In genomic region chr14:101119830-101120571, GRCh38 we compare ENCODE assay signal across 10 cellular contexts.
A peak's percentile ranks its signal among the peaks of the same experiment; 100 is the strongest.
DNase-seq lines count a peak whose midpoint lies in the region; ATAC-seq and TF ChIP-seq lines count a peak whose summit lies in the region.
"Had no signal": no experiment of that assay in that cellular context is flagged by ENCODE, and none has a peak within 500 bp of the region (broad histone marks: within the 10 kb centered on the region; RNA-seq: fewer than 3 reads in every experiment).

No MANE protein-coding gene starts in this region.

- peak; percentile 25 for DNase-seq in NCI-H1092 treated with DMSO at 0.1 percent for 48 hours (lab: John Stamatoyannopoulos, UW)
- peak; percentile 70 for DNase-seq in cardiac septum (ENCODE audit: low spot score)
- DNase-seq in osteoblast (ENCODE audit: insufficient read length, low spot score, missing footprints): peak; percentile 88
- no peak for DNase-seq in foreskin keratinocyte
- DNase-seq: NCI-H1436 treated with DMSO at 0.1 percent for 48 hours had no signal

- H3K27ac ChIP-seq in BLaER1 (peak overlapping the region; percentile 98), osteoblast (ENCODE audit: low read depth, low read length) (no peak overlapping the region), foreskin keratinocyte (no peak overlapping the region)

- H3K9ac ChIP-seq in BLaER1: peak overlapping the region; percentile 87

- H3K9me3 ChIP-seq in BLaER1 (no peaks in the 10 kb centered on the region), osteoblast (ENCODE audit: low read depth, low read length) (no peaks in the 10 kb centered on the region)

- H3K27me3 ChIP-seq in BLaER1 (no peaks in the 10 kb centered on the region), osteoblast (ENCODE audit: insufficient read depth, low read length) (peaks cover 6% of the 10 kb centered on the region), foreskin keratinocyte (peaks cover 4% of the 10 kb centered on the region)

- H3K4me3 ChIP-seq in BLaER1 (peak overlapping the region; percentile 68), osteoblast (ENCODE audit: insufficient read depth, low read length) (no peak overlapping the region)
- H3K4me3 ChIP-seq: GM12878 had no signal

- no peak for TF ChIP-seq CTCF in osteoblast (IDR thresholded peaks at IDR 0.05; ENCODE audit: extremely low read depth, low read depth, low read length)
- TF ChIP-seq CTCF in foreskin keratinocyte (conservative IDR thresholded peaks at IDR 0.05): no peak

- H3K4me1 ChIP-seq in BLaER1 (peaks cover 71% of the 10 kb centered on the region), osteoblast (ENCODE audit: insufficient read depth, low read length) (peaks cover 6% of the 10 kb centered on the region), foreskin keratinocyte (no peaks in the 10 kb centered on the region)

- intact Hi-C loops in cardiac septum (cut with DNase I): no loop called here

- no peak overlapping the region for H2AFZ ChIP-seq in osteoblast (ENCODE audit: low read length)

- H3K4me2 ChIP-seq in BLaER1: peak overlapping the region; percentile 95
- peak overlapping the region; percentile 48 for H3K4me2 ChIP-seq in osteoblast (ENCODE audit: insufficient read depth, low read length)

- no peaks in the 10 kb centered on the region; the same call in 1 of the 2 replicates for H3K36me3 ChIP-seq in BLaER1
- H3K36me3 ChIP-seq in osteoblast (ENCODE audit: insufficient read depth, low read length): no peaks in the 10 kb centered on the region

- ATAC-seq in foreskin keratinocyte (no peak), GM18502 (IDR thresholded peaks at IDR 0.05; ENCODE audit: poor library complexity, unreplicated experiment) (no peak), HG03469 (IDR thresholded peaks at IDR 0.05; ENCODE audit: unreplicated experiment) (no peak), HG02763 (IDR thresholded peaks at IDR 0.05; ENCODE audit: unreplicated experiment) (no peak)
- ATAC-seq: GM12878 had no signal

- no peaks in the 10 kb centered on the region for H3K79me2 ChIP-seq in osteoblast (ENCODE audit: insufficient read depth, low read length)

- H4K20me1 ChIP-seq in BLaER1: no peaks in the 10 kb centered on the region
- H4K20me1 ChIP-seq in osteoblast (ENCODE audit: insufficient read depth, low read length): no peaks in the 10 kb centered on the region

Comparison
In these comparisons a context has a peak if more than half of its experiments do, and no peak if none do; other contexts are left out.
1. DNase-seq: peak in NCI-H1092 treated with DMSO at 0.1 percent for 48 hours (single experiment), cardiac septum (single experiment) and osteoblast (single experiment); none in foreskin keratinocyte (0 of 2).